ENCODE assay signal across 17 cellular contexts in the genomic region with DNA sequence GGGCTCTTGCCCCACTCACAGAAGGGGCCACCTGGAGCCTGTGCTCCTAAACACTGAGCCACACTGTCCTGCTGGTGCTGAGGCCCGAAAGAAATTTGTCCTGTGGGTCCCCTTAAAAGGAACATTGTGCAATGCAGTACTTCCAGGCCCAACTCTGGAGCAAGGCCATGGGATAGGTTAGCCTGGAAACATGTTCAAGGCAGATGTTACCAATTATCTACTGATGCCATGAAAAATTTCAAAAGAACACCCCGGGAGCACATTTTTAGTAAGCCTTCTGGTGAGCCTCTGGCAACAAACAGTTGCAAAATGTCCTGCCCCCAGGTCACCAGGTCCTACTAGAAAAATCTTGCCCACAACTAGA. TPM values are rescaled to one million over a fixed set of nuclear protein-coding genes. Genes with fewer than 3 reads are reported as not detected.
DNase-seq lines count a peak whose midpoint lies in the region; ATAC-seq and TF ChIP-seq lines count a peak whose summit lies in the region.
"Had no signal": no experiment of that assay in that cellular context is flagged by ENCODE, and none has a peak within 500 bp of the region (broad histone marks: within the 10 kb centered on the region; RNA-seq: fewer than 3 reads in every experiment).

No MANE protein-coding gene starts in this region.

- H3K36me3 ChIP-seq in H7 (replicated peaks; ENCODE audit: control insufficient read depth, insufficient read depth, low read length) (no peaks in the 10 kb centered on the region; the same call in none of the 2 replicates), uterus (no peaks in the 10 kb centered on the region), GM23338 (ENCODE audit: insufficient read depth) (no peaks in the 10 kb centered on the region)

- no peak overlapping the region for H3K4me2 ChIP-seq in GM23338

- no peak overlapping the region for H3K4me3 ChIP-seq in H7 (ENCODE audit: insufficient read depth, low read depth, low read length)
- no peak overlapping the region for H3K4me3 ChIP-seq in lower leg skin (ENCODE audit: low read depth, poor library complexity, severe bottlenecking)
- H3K4me3 ChIP-seq in uterus: no peak overlapping the region
- no peak overlapping the region for H3K4me3 ChIP-seq in GM23338

- no peaks in the 10 kb centered on the region for H3K9me2 ChIP-seq in GM23338 (ENCODE audit: insufficient read depth)

- H3K36me3 Mint-ChIP-seq in GM23338 (ENCODE audit: low read depth): no peaks in the 10 kb centered on the region

- H3K27ac Mint-ChIP-seq in GM23338: no peak overlapping the region
- H3K27ac Mint-ChIP-seq: nephron progenitor cell; T-helper 1 cell treated with Interleukin-12 subunit alpha and Interleukin-12 subunit beta and Interleukin-4 antibody, amounts not matched to agents 30 μg/mL and 1 μg/mL, for 36 hours had no signal

- ATAC-seq in GM23338: no peak
- ATAC-seq: esophagus mucosa had no signal

- no peaks in the 10 kb centered on the region for H3K79me2 ChIP-seq in GM23338 (replicated peaks; ENCODE audit: insufficient read depth)

- peaks cover 9% of the 10 kb centered on the region for H3K27me3 Mint-ChIP-seq in GM23338 (ENCODE audit: insufficient read depth, low read depth, poor library complexity)

- peaks cover 10% of the 10 kb centered on the region; the same call in 1 of the 2 replicates for H3F3A ChIP-seq in GM23338 (replicated peaks; ENCODE audit: low read depth)

- no peak overlapping the region for H2AFZ ChIP-seq in GM23338

- H3K4me1 Mint-ChIP-seq in GM23338: peaks cover 3% of the 10 kb centered on the region

- H3K27me3 ChIP-seq in H7 (ENCODE audit: control insufficient read depth, insufficient read depth, low read length): no peaks in the 10 kb centered on the region
- no peaks in the 10 kb centered on the region for H3K27me3 ChIP-seq in uterus
- H3K27me3 ChIP-seq in GM23338 (ENCODE audit: insufficient read depth): no peaks in the 10 kb centered on the region

- H3K4me3 Mint-ChIP-seq in GM23338: no peak overlapping the region
- H3K4me3 Mint-ChIP-seq: nephron progenitor cell; T-helper 1 cell treated with Interleukin-12 subunit alpha and Interleukin-12 subunit beta and Interleukin-4 antibody, amounts not matched to agents 30 μg/mL and 1 μg/mL, for 36 hours had no signal

- intact Hi-C loops in lower leg skin (cut with DNase I; ENCODE audit: low total_unique reads) (no loop called here), uterus (cut with DNase I; ENCODE audit: low total_unique reads) (no loop called here)

- H4K20me1 ChIP-seq in GM23338 (replicated peaks; ENCODE audit: insufficient read depth): no peaks in the 10 kb centered on the region

- TF ChIP-seq POLR2A in lower leg skin (IDR thresholded peaks at IDR 0.05) (no peak), uterus (IDR thresholded peaks at IDR 0.05) (no peak)

- TF ChIP-seq CTCF in lower leg skin (IDR thresholded peaks at IDR 0.05) (no peak), uterus (IDR thresholded peaks at IDR 0.05) (no peak), GM23338 (conservative IDR thresholded peaks at IDR 0.05; ENCODE audit: low read depth in 2 of 2) (no peak)

- H3K9me3 ChIP-seq in uterus: no peaks in the 10 kb centered on the region

- H3K27ac ChIP-seq in uterus (peak overlapping the region; percentile 21 to 75), GM23338 (ENCODE audit: low read depth) (no peak overlapping the region)

- 32 to 34% methylated on average over 2 of the region's 2 CpGs for WGBS in lower leg skin, 2 donors

- no peaks in the 10 kb centered on the region for H3K9me3 Mint-ChIP-seq in GM23338
- H3K9me3 Mint-ChIP-seq: nephron progenitor cell; T-helper 1 cell treated with Interleukin-12 subunit alpha and Interleukin-12 subunit beta and Interleukin-4 antibody, amounts not matched to agents 30 μg/mL and 1 μg/mL, for 36 hours had no signal

- DNase-seq in H7: peak; percentile 9
- DNase-seq in dedifferentiated amniotic fluid mesenchymal stem cell (ENCODE audit: extremely low spot score): peak; percentile 58
- DNase-seq in lower leg skin (ENCODE audit: low spot score in 2 of 2): peak; percentile 80 to 91
- peak; percentile 70 to 82 for DNase-seq in uterus
- no peak for DNase-seq in GM23338 (ENCODE audit: low spot score)
- DNase-seq in NCI-H82 (lab: John Stamatoyannopoulos, UW): no peak
- DNase-seq in stimulated activated CD4-positive, alpha-beta T cell treated with anti-CD3 and anti-CD28 coated beads, Interleukin-1b, Interleukin-23, amount 100 ng/mL, for 48 hours: no peak
- DNase-seq: activated CD4-positive, CD25-positive, alpha-beta regulatory T cell; activated effector memory CD4-positive, alpha-beta T cell treated with anti-CD3 and anti-CD28 coated beads, Interleukin-2, amount 50 U/mL, for 16 hours; cortex of kidney; mesenchymal stem cell; NCI-H2081; NCI-H748 treated with DMSO at 0.1 percent for 48 hours; nephron progenitor cell; stimulated activated CD4-positive, alpha-beta T cell treated with anti-CD3 and anti-CD28 coated beads, Interleukin-4, amount 100 ng/mL, for 4 hours had no signal

- no peaks in the 10 kb centered on the region for H3K4me1 ChIP-seq in uterus
- no peaks in the 10 kb centered on the region for H3K4me1 ChIP-seq in GM23338 (ENCODE audit: insufficient read depth)

TF ChIP-seq in GM23338, 12 proteins besides CTCF, POLR2A, EP300 and RAD21 (continues in another document):
- no peak for TF ChIP-seq POLR2AphosphoS5 (IDR thresholded peaks at IDR 0.05; ENCODE audit: low read depth)
- TF ChIP-seq ZNF331 (CRISPR knock-in tag; IDR thresholded peaks at IDR 0.05; ENCODE audit: low read depth): no peak
- no peak for TF ChIP-seq NANOG (IDR thresholded peaks at IDR 0.05; ENCODE audit: borderline replicate concordance)
- TF ChIP-seq EZH2 (IDR thresholded peaks at IDR 0.05; ENCODE audit: low read depth, unreplicated experiment): no peak
- TF ChIP-seq, protein P1, sequence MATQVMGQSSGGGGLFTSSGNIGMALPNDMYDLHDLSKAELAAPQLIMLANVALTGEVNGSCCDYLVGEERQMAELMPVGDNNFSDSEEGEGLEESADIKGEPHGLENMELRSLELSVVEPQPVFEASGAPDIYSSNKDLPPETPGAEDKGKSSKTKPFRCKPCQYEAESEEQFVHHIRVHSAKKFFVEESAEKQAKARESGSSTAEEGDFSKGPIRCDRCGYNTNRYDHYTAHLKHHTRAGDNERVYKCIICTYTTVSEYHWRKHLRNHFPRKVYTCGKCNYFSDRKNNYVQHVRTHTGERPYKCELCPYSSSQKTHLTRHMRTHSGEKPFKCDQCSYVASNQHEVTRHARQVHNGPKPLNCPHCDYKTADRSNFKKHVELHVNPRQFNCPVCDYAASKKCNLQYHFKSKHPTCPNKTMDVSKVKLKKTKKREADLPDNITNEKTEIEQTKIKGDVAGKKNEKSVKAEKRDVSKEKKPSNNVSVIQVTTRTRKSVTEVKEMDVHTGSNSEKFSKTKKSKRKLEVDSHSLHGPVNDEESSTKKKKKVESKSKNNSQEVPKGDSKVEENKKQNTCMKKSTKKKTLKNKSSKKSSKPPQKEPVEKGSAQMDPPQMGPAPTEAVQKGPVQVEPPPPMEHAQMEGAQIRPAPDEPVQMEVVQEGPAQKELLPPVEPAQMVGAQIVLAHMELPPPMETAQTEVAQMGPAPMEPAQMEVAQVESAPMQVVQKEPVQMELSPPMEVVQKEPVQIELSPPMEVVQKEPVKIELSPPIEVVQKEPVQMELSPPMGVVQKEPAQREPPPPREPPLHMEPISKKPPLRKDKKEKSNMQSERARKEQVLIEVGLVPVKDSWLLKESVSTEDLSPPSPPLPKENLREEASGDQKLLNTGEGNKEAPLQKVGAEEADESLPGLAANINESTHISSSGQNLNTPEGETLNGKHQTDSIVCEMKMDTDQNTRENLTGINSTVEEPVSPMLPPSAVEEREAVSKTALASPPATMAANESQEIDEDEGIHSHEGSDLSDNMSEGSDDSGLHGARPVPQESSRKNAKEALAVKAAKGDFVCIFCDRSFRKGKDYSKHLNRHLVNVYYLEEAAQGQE (IDR thresholded peaks at IDR 0.05; ENCODE audit: unreplicated experiment): no peak
- no peak for TF ChIP-seq ETS1 (IDR thresholded peaks at IDR 0.05)
- TF ChIP-seq ZNF114 (CRISPR knock-in tag; IDR thresholded peaks at IDR 0.05): no peak

RNA-seq across cellular contexts. Expression of gene PTMA, which starts 12.3 kb away (rescaled TPM):
- 2,153 and 2,302 TPM in 2 replicates for total RNA-seq in H7 (2014; rRNA removed; shearing (Covaris generic))
- total RNA-seq in lower leg skin: 1,000 to 10,000 TPM in 2 of 4 donors, 100 to 1,000 TPM in 2; 811 to 1,206 (median 976) TPM
- 100 to 1,000 TPM; 693 to 966 (median 818) TPM for total RNA-seq in uterus
- total RNA-seq in GM23338 (2014; rRNA removed; shearing (Covaris generic)): 1,861 and 2,007 TPM in 2 replicates
- polyA plus RNA-seq in GM23338 (2016; fragmentation: Nextera tagmentation; extraction: Ambion mirVana): 8,990 and 10,188 TPM in 2 replicates

Comparison
In these comparisons a context has a peak if more than half of its experiments do, and no peak if none do; other contexts are left out.
1. DNase-seq: peak in H7 (single experiment), dedifferentiated amniotic fluid mesenchymal stem cell (single experiment), lower leg skin (2 of 2) and uterus (2 of 2); none in GM23338 (single experiment), NCI-H82 (single experiment) and stimulated activated CD4-positive, alpha-beta T cell treated with anti-CD3 and anti-CD28 coated beads, Interleukin-1b, Interleukin-23, amount 100 ng/mL, for 48 hours (single experiment).